18 cellular contexts compared by ENCODE assay signal in the genomic region with DNA sequence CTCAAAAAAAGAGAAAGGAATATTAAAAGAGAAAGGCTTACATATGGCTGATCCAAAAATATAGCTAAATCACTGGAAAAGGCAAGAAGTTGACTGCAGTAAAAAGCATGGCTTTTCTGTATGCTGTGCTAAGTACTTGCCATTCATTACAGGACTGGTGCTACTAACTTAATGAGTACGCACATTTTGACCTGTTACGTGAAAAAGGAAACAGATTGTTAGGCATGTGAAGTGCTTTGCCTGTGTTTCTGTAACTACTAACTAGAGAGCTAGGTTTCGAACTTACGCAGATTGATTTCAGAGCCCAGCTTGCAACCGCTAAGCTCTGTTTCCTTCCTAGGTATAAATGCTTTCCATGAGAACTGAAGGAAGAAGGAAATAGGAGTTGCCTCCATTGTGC. TPM values are rescaled to one million over a fixed set of nuclear protein-coding genes. Genes with fewer than 3 reads are reported as not detected.
DNase-seq lines count a peak whose midpoint lies in the region; ATAC-seq and TF ChIP-seq lines count a peak whose summit lies in the region.
"Had no signal": no experiment of that assay in that cellular context is flagged by ENCODE, and none has a peak within 500 bp of the region (broad histone marks: within the 10 kb centered on the region; RNA-seq: fewer than 3 reads in every experiment).

No MANE protein-coding gene starts in this region.

- peaks cover 29 to 41% of the 10 kb centered on the region in 2 donors for H3K36me3 Mint-ChIP-seq in activated naive CD4-positive, alpha-beta T cell treated with anti-CD3 and anti-CD28 coated beads, Interleukin-2, amount 50 U/mL, for 72 hours
- no peaks in the 10 kb centered on the region for H3K36me3 Mint-ChIP-seq in natural killer cell

- peak overlapping the region; percentile 98 for H3K27ac ChIP-seq in VCaP
- H3K27ac ChIP-seq: SJCRH30 had no signal

- no peak overlapping the region for H3K4me3 ChIP-seq in GM12865 (ENCODE audit: low read depth, low read length)
- H3K4me3 ChIP-seq: HAP-1, SJCRH30 had no signal

- peak in 1 of 2 donors; percentile 24 for ATAC-seq in activated naive CD4-positive, alpha-beta T cell treated with anti-CD3 and anti-CD28 coated beads, Interleukin-2, amount 50 U/mL, for 72 hours
- ATAC-seq in natural killer cell (no peak), HG02642 (IDR thresholded peaks at IDR 0.05; ENCODE audit: poor library complexity, unreplicated experiment) (no peak)

- peaks cover 40 to 48% of the 10 kb centered on the region in 2 donors for H3K4me1 Mint-ChIP-seq in natural killer cell

- no peaks in the 10 kb centered on the region for H3K27me3 Mint-ChIP-seq in natural killer cell (ENCODE audit: low read depth in 2 of 2)

- in situ Hi-C loops in GM13976 (cut with MboI; ENCODE audit: low sequenced_read_pairs, unreplicated experiment), result no loop called here

- no peak for DNase-seq in activated naive CD4-positive, alpha-beta T cell treated with anti-CD3 and anti-CD28 coated beads, Interleukin-2, amount 50 U/mL, for 72 hours (ENCODE audit: low spot score in 2 of 2)
- no peak for DNase-seq in activated naive CD4-positive, alpha-beta T cell treated with Interleukin-2 at 50 U/mL for 16 hours
- DNase-seq in GM12865 (ENCODE audit: low read depth) (peak; percentile 68), natural killer cell (no peak), GM13976 (ENCODE audit: low spot score) (no peak), EL (no peak)
- DNase-seq: BE2C, DMS153, NCI-H146, NCI-H2107, NCI-H226, NCI-H526 treated with DMSO at 0.1 percent for 48 hours, RPMI8226, SJCRH30 had no signal

- intact Hi-C loops in natural killer cell (cut with micrococcal nuclease), result loop anchor here (5.0 kb wide), 1 partner anchor 448 kb away; no protein-coding TSS in a partner anchor

- no peak overlapping the region for H3K4me3 Mint-ChIP-seq in natural killer cell

- H3K9me3 Mint-ChIP-seq in activated naive CD4-positive, alpha-beta T cell treated with anti-CD3 and anti-CD28 coated beads, Interleukin-2, amount 50 U/mL, for 72 hours, result peaks cover 0 to 4% of the 10 kb centered on the region in 2 donors
- no peaks in the 10 kb centered on the region for H3K9me3 Mint-ChIP-seq in natural killer cell

- TF ChIP-seq CTCF in GM12865 (IDR thresholded peaks at IDR 0.05; ENCODE audit: insufficient read depth, low read depth, low read length, missing control alignments), result no peak
- TF ChIP-seq CTCF in VCaP (conservative IDR thresholded peaks at IDR 0.05), result no peak
- TF ChIP-seq CTCF in natural killer cell (IDR thresholded peaks at IDR 0.05), result no peak
- no peak for TF ChIP-seq CTCF in GM13976 (IDR thresholded peaks at IDR 0.05; ENCODE audit: borderline replicate concordance, control extremely low read depth, extremely low read depth, insufficient read depth, missing control alignments)

- peak overlapping the region; percentile 48 to 100 for H3K27ac Mint-ChIP-seq in activated naive CD4-positive, alpha-beta T cell treated with anti-CD3 and anti-CD28 coated beads, Interleukin-2, amount 50 U/mL, for 72 hours
- H3K27ac Mint-ChIP-seq in natural killer cell, result peak overlapping the region; percentile 99 to 100

RNA-seq across cellular contexts. Expression of a gene that starts 2.8 kb away (rescaled TPM):
- total RNA-seq in activated naive CD4-positive, alpha-beta T cell treated with anti-CD3 and anti-CD28 coated beads, Interleukin-2, amount 50 U/mL, for 72 hours, result 10 to 100 TPM; 44.0 to 51.6 TPM
- 10 to 100 TPM; 33.3 to 41.9 (median 36.6) TPM for total RNA-seq in natural killer cell

RNA-seq across cellular contexts. Expression of a gene that starts 19.4 kb away (rescaled TPM):
- total RNA-seq in activated naive CD4-positive, alpha-beta T cell treated with anti-CD3 and anti-CD28 coated beads, Interleukin-2, amount 50 U/mL, for 72 hours, result not detected
- total RNA-seq in natural killer cell, result 10 to 100 TPM in 1 of 3 donors, under 1 TPM in 1, not detected in 1; 0.34 to 12.4 TPM
- total RNA-seq: OCI-LY7, SJCRH30 had no signal

RNA-seq across cellular contexts. Expression of a gene that starts 49.9 kb away (rescaled TPM):
- total RNA-seq in activated naive CD4-positive, alpha-beta T cell treated with anti-CD3 and anti-CD28 coated beads, Interleukin-2, amount 50 U/mL, for 72 hours, result 10 to 100 TPM; 43.3 to 51.2 TPM
- 100 to 1,000 TPM; 126 to 166 (median 139) TPM for total RNA-seq in natural killer cell
